Comparison of ENCODE assay signal across 8 cellular contexts in the genomic region with DNA sequence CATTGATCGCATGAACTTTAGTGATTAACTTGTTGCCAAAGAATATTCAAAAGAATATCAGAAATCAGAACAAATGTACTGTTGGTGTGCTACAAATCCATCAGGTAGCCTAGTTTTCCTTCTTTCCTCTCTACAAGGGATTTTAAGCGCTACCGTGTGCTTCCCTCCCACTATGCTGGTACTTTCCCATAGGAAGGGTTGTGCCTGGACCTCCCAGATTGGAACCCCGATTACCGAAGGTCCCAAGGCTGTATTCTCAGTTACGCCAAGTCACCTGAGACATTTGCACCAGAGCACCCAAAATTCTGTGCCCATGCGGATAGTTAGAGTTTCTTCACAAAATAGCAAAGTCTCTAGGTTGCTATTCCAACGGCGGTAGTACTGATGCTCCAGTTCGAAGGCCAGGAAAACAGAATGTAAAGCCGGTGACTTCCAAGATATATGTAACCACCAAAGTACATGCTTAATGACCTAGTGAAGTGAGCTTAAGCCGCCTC. TPM values are rescaled to one million over a fixed set of nuclear protein-coding genes. Genes with fewer than 3 reads are reported as not detected.
DNase-seq lines count a peak whose midpoint lies in the region; ATAC-seq and TF ChIP-seq lines count a peak whose summit lies in the region.

No MANE protein-coding gene starts in this region.

- H4K20me1 ChIP-seq in H9 (ENCODE audit: control insufficient read depth, insufficient read depth, insufficient read length) = no peaks in the 10 kb centered on the region

- TF ChIP-seq POLR2A in heart left ventricle (IDR thresholded peaks at IDR 0.05) = no peak

- H3K4me3 ChIP-seq in heart left ventricle (peak overlapping the region; percentile 68 to 98 (median 86)), skeletal muscle satellite cell (ENCODE audit: low read length) (peak overlapping the region; percentile 85)

- H3K27ac Mint-ChIP-seq in CD4-positive, alpha-beta T cell = peak overlapping the region; percentile 95
- H3K27ac Mint-ChIP-seq in H9 (peak overlapping the region in 2 of 3 experiments; percentile 68 to 94; a peak in 3 of 7 replicates), T-cell (peak overlapping the region; percentile 97 to 100)

- H2AFZ ChIP-seq in H9 (ENCODE audit: low read length) = no peak overlapping the region

- H3K23ac ChIP-seq in H9 (ENCODE audit: insufficient read length, low read depth, low read length) = no peak overlapping the region

- intact Hi-C loops in CD4-positive, alpha-beta T cell (cut with DNase I, micrococcal nuclease) = loop anchor here (1.0 to 5.0 kb wide), 9 partner anchors 29 to 974 kb away; a partner anchor contains a TSS
- intact Hi-C loops in heart left ventricle (cut with DNase I) = loop anchor here (1.0 to 10.0 kb wide), 17 partner anchors 94 to 239 kb away; a partner anchor contains a TSS

- H3K9ac ChIP-seq in H9 (ENCODE audit: extremely low read depth, insufficient read length, low read length) (peak overlapping the region; percentile 59), skeletal muscle satellite cell (ENCODE audit: low read depth, low read length) (peak overlapping the region; percentile 93)

- H3K27ac ChIP-seq in CD4-positive, alpha-beta T cell (ENCODE audit: low read depth, low read length) = peak overlapping the region; percentile 72
- H3K27ac ChIP-seq in H9 (ENCODE audit: insufficient read length, low read depth, low read length) (no peak overlapping the region), heart left ventricle (peak overlapping the region; percentile 74 to 97 (median 90))

- no peak overlapping the region for H2BK5ac ChIP-seq in H9 (ENCODE audit: insufficient read length, low read length)

- H3K4me1 ChIP-seq in H9 (ENCODE audit: insufficient read depth, low read length) (no peaks in the 10 kb centered on the region), heart left ventricle (peaks cover 0 to 35% (median 19%) of the 10 kb centered on the region in 12 donors), skeletal muscle satellite cell (ENCODE audit: control insufficient read depth, insufficient read depth, low read length) (peaks cover 9% of the 10 kb centered on the region)

- no peaks in the 10 kb centered on the region for H3K27me3 Mint-ChIP-seq in CD4-positive, alpha-beta T cell
- H3K27me3 Mint-ChIP-seq in H9 (ENCODE audit: low read depth) = peaks cover 9% of the 10 kb centered on the region
- no peaks in the 10 kb centered on the region for H3K27me3 Mint-ChIP-seq in T-cell

- no peak overlapping the region for H4K91ac ChIP-seq in H9 (ENCODE audit: insufficient read length, low read depth, low read length)

- peak in 2 of 10 experiments; percentile 3 to 34 for DNase-seq in CD4-positive, alpha-beta T cell
- DNase-seq in H9 = no peak
- DNase-seq in T-cell = no peak
- DNase-seq in heart left ventricle = peak in 1 of 5 donors; percentile 10
- no peak for DNase-seq in nucleus accumbens (lab: John Stamatoyannopoulos, UW)
- no peak for DNase-seq in cerebellar cortex (ENCODE audit: low spot score)
- no peak for DNase-seq in NCI-H2107 treated with DMSO at 0.1 percent for 48 hours (lab: John Stamatoyannopoulos, UW; ENCODE audit: unreplicated experiment)

- no peaks in the 10 kb centered on the region for H3K9me3 Mint-ChIP-seq in CD4-positive, alpha-beta T cell
- no peaks in the 10 kb centered on the region for H3K9me3 Mint-ChIP-seq in H9
- no peaks in the 10 kb centered on the region for H3K9me3 Mint-ChIP-seq in T-cell

- no peak overlapping the region for H4K8ac ChIP-seq in H9 (replicated peaks; ENCODE audit: insufficient read length, low read depth, low read length)

- no peak overlapping the region for H2BK15ac ChIP-seq in H9 (ENCODE audit: low read depth, low read length)

- TF ChIP-seq CTCF in CD4-positive, alpha-beta T cell (IDR thresholded peaks at IDR 0.05) = no peak
- TF ChIP-seq CTCF in H9 (conservative IDR thresholded peaks at IDR 0.05) = no peak
- no peak for TF ChIP-seq CTCF in heart left ventricle (IDR thresholded peaks at IDR 0.05)

- H3K4me2 ChIP-seq in H9 (ENCODE audit: insufficient read depth, insufficient read length, low read length) = peak overlapping the region; percentile 79
- peak overlapping the region; percentile 95 for H3K4me2 ChIP-seq in skeletal muscle satellite cell (ENCODE audit: low read length)

- no peak overlapping the region for H3K18ac ChIP-seq in H9 (ENCODE audit: insufficient read length, low read depth, low read length)

- H4K5ac ChIP-seq in H9 (ENCODE audit: insufficient read length, low read depth, low read length) = no peak overlapping the region

- peaks cover 9% of the 10 kb centered on the region for H3K23me2 ChIP-seq in H9 (ENCODE audit: insufficient read length, low read depth, low read length, poor library complexity, severe bottlenecking)

- H3K4ac ChIP-seq in H9 (ENCODE audit: low read depth, low read length) = no peak overlapping the region

- CTCF ChIA-PET in CD4-positive, alpha-beta T cell (lab: Charles Lee) = interaction anchor here (1.2 to 4.4 kb wide), 7 partner anchors 29 to 284 kb away, joined by 4 to 30 read pairs (median 7); a partner anchor contains a TSS
- CTCF ChIA-PET in T-cell (lab: Charles Lee) = interaction anchor here (0.6 to 2.6 kb wide), 15 partner anchors 9 to 284 kb away, joined by 3 to 15 read pairs (median 4); no protein-coding TSS in a partner anchor

- no peak overlapping the region for H2BK20ac ChIP-seq in H9 (ENCODE audit: low read depth, low read length, poor library complexity, severe bottlenecking)

- no CpG with 5 or more reads among the region's 12 CpGs for WGBS in H9 (ENCODE audit: extremely low coverage, insufficient read length, low lambda C conversion rate)
- 2 to 5% (median 3%) methylated on average over 12 of the region's 12 CpGs for WGBS in heart left ventricle, 4 donors

- peak overlapping the region; percentile 97 for H3K4me3 Mint-ChIP-seq in CD4-positive, alpha-beta T cell
- H3K4me3 Mint-ChIP-seq in H9 (peak overlapping the region; percentile 91 to 95), T-cell (peak overlapping the region; percentile 87 to 96 (median 95))

- H2BK120ac ChIP-seq in H9 (ENCODE audit: low read depth, low read length, poor library complexity, severe bottlenecking) = no peak overlapping the region

- H2AK5ac ChIP-seq in H9 (ENCODE audit: insufficient read length, low read length) = no peak overlapping the region

- peak; percentile 26 for ATAC-seq in CD4-positive, alpha-beta T cell (ENCODE audit: poor library complexity)
- ATAC-seq in T-cell (replicated peaks in 1 of 4) = peak in 3 of 4 experiments; percentile 3 to 17 (median 5)
- ATAC-seq in heart left ventricle = peak in 2 of 4 donors; percentile 17 to 47

- POLR2A ChIA-PET in CD4-positive, alpha-beta T cell (lab: Charles Lee) = interaction anchor here (0.7 to 2.1 kb wide), 19 partner anchors 9 to 975 kb away, joined by 3 to 74 read pairs (median 5); a partner anchor contains a TSS
- POLR2A ChIA-PET in T-cell (lab: Charles Lee) = interaction anchor here (0.5 to 1.6 kb wide), 7 partner anchors 122 to 667 kb away, joined by 3 to 11 read pairs (median 8); a partner anchor contains a TSS

- peaks cover 32% of the 10 kb centered on the region for H3K36me3 Mint-ChIP-seq in CD4-positive, alpha-beta T cell (ENCODE audit: low read depth)
- H3K36me3 Mint-ChIP-seq in H9 (ENCODE audit: insufficient read depth in 1 of 3, low read depth in 3 of 3) (peaks cover 3 to 18% (median 16%) of the 10 kb centered on the region in 3 experiments; a peak in 6 of 7 replicates), T-cell (peaks cover 12% of the 10 kb centered on the region)

- no peaks in the 10 kb centered on the region for H3K27me3 ChIP-seq in CD4-positive, alpha-beta T cell (ENCODE audit: control insufficient read depth, insufficient read depth, low read length)
- no peaks in the 10 kb centered on the region for H3K27me3 ChIP-seq in H9 (ENCODE audit: insufficient read depth, low read length)
- no peaks in the 10 kb centered on the region for H3K27me3 ChIP-seq in heart left ventricle
- peaks cover 13% of the 10 kb centered on the region for H3K27me3 ChIP-seq in skeletal muscle satellite cell (ENCODE audit: control insufficient read depth, insufficient read depth, low read length)

- no peaks in the 10 kb centered on the region for H3K79me1 ChIP-seq in H9 (ENCODE audit: insufficient read depth, low read depth, low read length, poor library complexity, severe bottlenecking)

- H3T11ph ChIP-seq in H9 (ENCODE audit: low read length) = no peak overlapping the region

- H2BK12ac ChIP-seq in H9 (ENCODE audit: insufficient read length, low read depth, low read length) = no peak overlapping the region

- peaks cover 9% of the 10 kb centered on the region; the same call in 1 of the 2 replicates for H3K79me2 ChIP-seq in H9 (ENCODE audit: insufficient read depth, low read length)

- no peaks in the 10 kb centered on the region for H3K9me3 ChIP-seq in CD4-positive, alpha-beta T cell (ENCODE audit: control insufficient read depth, low read length)
- H3K9me3 ChIP-seq in H9 (ENCODE audit: control insufficient read depth, low read depth, low read length) (no peaks in the 10 kb centered on the region), heart left ventricle (no peaks in the 10 kb centered on the region), skeletal muscle satellite cell (replicated peaks; ENCODE audit: low read length) (no peaks in the 10 kb centered on the region)

- H3K36me3 ChIP-seq in heart left ventricle (peaks cover 0 to 20% (median 16%) of the 10 kb centered on the region in 9 donors), skeletal muscle satellite cell (ENCODE audit: insufficient read depth, low read length) (peaks cover 11% of the 10 kb centered on the region)

- H3K14ac ChIP-seq in H9 (ENCODE audit: insufficient read depth, low read length) = no peak overlapping the region

- H3K56ac ChIP-seq in H9 (ENCODE audit: insufficient read length, low read depth, low read length) = no peak overlapping the region

- peaks cover 43% of the 10 kb centered on the region for H3K4me1 Mint-ChIP-seq in CD4-positive, alpha-beta T cell (ENCODE audit: low read depth)
- H3K4me1 Mint-ChIP-seq in H9 (peaks cover 14 to 17% of the 10 kb centered on the region in 2 experiments; a peak in 3 of 4 replicates), T-cell (peaks cover 29 to 42% (median 34%) of the 10 kb centered on the region in 3 donors)

RNA-seq across cellular contexts. Expression of a gene that starts 23.4 kb away (rescaled TPM):
- under 1 TPM; 0.55 to 0.70 TPM for total RNA-seq in CD4-positive, alpha-beta T cell
- total RNA-seq in H9 (2021) = 9.0 and 10.7 TPM in 2 replicates
- total RNA-seq in T-cell = 1 to 10 TPM in 3 of 5 donors, under 1 TPM in 2; 0.49 to 5.5 (median 2.0) TPM
- 100 to 1,000 TPM in 1 of 9 donors, 10 to 100 TPM in 8; 12.9 to 121 (median 29.7) TPM for total RNA-seq in heart left ventricle
- polyA plus RNA-seq in heart left ventricle = 1 to 10 TPM; 8.3 to 9.1 TPM
- 0.25 and 1.3 TPM in 2 replicates for total RNA-seq in skeletal muscle satellite cell (2012; rRNA removed)
